10 cellular contexts compared by ENCODE assay signal in the genomic region with DNA sequence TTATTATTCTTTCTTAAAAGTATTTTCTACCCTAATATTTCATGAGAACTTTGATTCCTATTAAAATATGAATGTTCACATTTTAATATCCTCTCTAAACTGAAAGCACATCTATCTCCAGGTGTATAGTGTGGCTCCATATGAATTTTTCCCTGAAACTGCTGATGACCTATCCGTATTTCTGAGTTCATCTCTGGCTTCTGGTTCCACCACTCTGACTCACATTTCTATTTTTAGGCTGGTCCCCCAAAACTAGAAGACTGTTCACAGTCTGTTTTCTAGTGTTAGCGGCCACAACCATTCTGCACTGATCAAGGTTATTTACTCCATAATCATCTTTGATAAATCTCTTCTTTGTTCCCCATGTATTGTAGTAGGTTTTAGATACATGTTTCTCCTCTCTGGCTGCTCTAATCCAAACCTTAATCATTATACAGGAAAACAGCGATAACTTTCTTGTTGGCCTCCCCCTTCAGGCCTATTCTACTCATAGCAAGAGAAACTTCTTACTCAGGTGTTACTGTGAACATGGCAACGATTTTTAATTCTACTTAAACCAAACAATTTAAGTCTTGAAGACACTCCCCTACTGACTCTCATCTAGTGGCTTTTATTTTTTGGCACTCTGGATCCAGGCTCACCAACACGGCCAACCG. TPM values are rescaled to one million over a fixed set of nuclear protein-coding genes. Genes with fewer than 3 reads are reported as not detected.
DNase-seq lines count a peak whose midpoint lies in the region; TF ChIP-seq lines count a peak whose summit lies in the region.
"Had no signal": no experiment of that assay in that cellular context is flagged by ENCODE, and none has a peak within 500 bp of the region (broad histone marks: within the 10 kb centered on the region; RNA-seq: fewer than 3 reads in every experiment).

No MANE protein-coding gene starts in this region.

- H3K27me3 Mint-ChIP-seq in CD8-positive, alpha-beta memory T cell = no peaks in the 10 kb centered on the region
- H3K27me3 Mint-ChIP-seq: activated naive CD8-positive, alpha-beta T cell treated with anti-CD3 and anti-CD28 coated beads, Interleukin-2, amount 10 ng/mL, durations not matched to agents 7 days and 5 days had no signal

- H3K9ac ChIP-seq in GM23248 (no peak overlapping the region), mesenchymal stem cell (ENCODE audit: low read length) (no peak overlapping the region)

- peaks cover 14 to 29% (median 17%) of the 10 kb centered on the region in 3 donors for H3K4me1 Mint-ChIP-seq in CD8-positive, alpha-beta memory T cell

- 85 to 92% methylated on average over 6 of the region's 6 CpGs for WGBS in GM23248 (ENCODE audit: low coverage in 1 of 2, low lambda C conversion rate in 2 of 2, missing lambda C conversion rate in 2 of 2), 2 experiments
- WGBS in mesenchymal stem cell = 90% methylated on average over 5 of the region's 6 CpGs

- peak overlapping the region in 5 of 8 donors; percentile 4 to 83 (median 25) for H3K27ac Mint-ChIP-seq in CD8-positive, alpha-beta memory T cell
- H3K27ac Mint-ChIP-seq: activated naive CD8-positive, alpha-beta T cell treated with anti-CD3 and anti-CD28 coated beads, Interleukin-2, amount 10 ng/mL, durations not matched to agents 7 days and 5 days had no signal

- peaks cover 33% of the 10 kb centered on the region for H3K79me1 ChIP-seq in mesenchymal stem cell (replicated peaks; ENCODE audit: low read length, poor library complexity, severe bottlenecking)

- H3K9me3 Mint-ChIP-seq in CD8-positive, alpha-beta memory T cell = peaks cover 3 to 14% (median 14%) of the 10 kb centered on the region in 5 donors

- H3F3A ChIP-seq in GM23248 (ENCODE audit: insufficient read depth) = no peaks in the 10 kb centered on the region

- no peak overlapping the region for H4K91ac ChIP-seq in mesenchymal stem cell (ENCODE audit: low read length)

- peaks cover 83% of the 10 kb centered on the region for H3K79me2 ChIP-seq in GM23248 (ENCODE audit: insufficient read depth)

- H3K4me2 ChIP-seq in GM23248 (ENCODE audit: unreplicated experiment) (no peak overlapping the region), mesenchymal stem cell (ENCODE audit: low read length, poor library complexity, severe bottlenecking) (no peak overlapping the region)

- in situ Hi-C loops in GM23248 (cut with MboI) = no loop called here

- no peak overlapping the region for H3K18ac ChIP-seq in mesenchymal stem cell (ENCODE audit: low read depth in 1 of 2, low read length in 2 of 2)

- CTCF ChIA-PET in CD8-positive, alpha-beta memory T cell (lab: Charles Lee) = no interaction called here

- no peaks in the 10 kb centered on the region for H3K27me3 ChIP-seq in CD8-positive, alpha-beta memory T cell (ENCODE audit: insufficient read depth, low read length, poor library complexity, severe bottlenecking)
- H3K27me3 ChIP-seq in GM23248 (replicated peaks; ENCODE audit: insufficient read depth) = no peaks in the 10 kb centered on the region
- H3K27me3 ChIP-seq in WERI-Rb-1 (ENCODE audit: insufficient read depth, low read depth, severe bottlenecking) = no peaks in the 10 kb centered on the region
- H3K27me3 ChIP-seq in mesenchymal stem cell (ENCODE audit: control insufficient read depth in 1 of 2, insufficient read depth in 1 of 2, low read length in 2 of 2) = no peaks in the 10 kb centered on the region
- no peaks in the 10 kb centered on the region for H3K27me3 ChIP-seq in MG63

- no peaks in the 10 kb centered on the region for H4K20me1 ChIP-seq in GM23248 (ENCODE audit: insufficient read depth)

- H2AFZ ChIP-seq in GM23248 = no peak overlapping the region
- no peak overlapping the region for H2AFZ ChIP-seq in mesenchymal stem cell (ENCODE audit: low read depth, low read length)

- no peak overlapping the region for H3K23ac ChIP-seq in mesenchymal stem cell (ENCODE audit: low read length in 2 of 2)

- H2BK15ac ChIP-seq in mesenchymal stem cell (ENCODE audit: low read depth, poor library complexity, severe bottlenecking) = no peak overlapping the region

- H3K9me2 ChIP-seq in GM23248 (ENCODE audit: insufficient read depth) = no peaks in the 10 kb centered on the region

- H3K4me1 ChIP-seq in CD8-positive, alpha-beta memory T cell (ENCODE audit: insufficient read depth, low read length) = peaks cover 7% of the 10 kb centered on the region
- H3K4me1 ChIP-seq in GM23248 (ENCODE audit: insufficient read depth) = no peaks in the 10 kb centered on the region
- no peaks in the 10 kb centered on the region for H3K4me1 ChIP-seq in mesenchymal stem cell (ENCODE audit: control insufficient read depth, insufficient read depth, low read depth, low read length)

- H3K36me3 Mint-ChIP-seq in CD8-positive, alpha-beta memory T cell = peaks cover 30 to 92% (median 35%) of the 10 kb centered on the region in 3 donors

- H2BK12ac ChIP-seq in mesenchymal stem cell (ENCODE audit: low read length in 2 of 2) = no peak overlapping the region

- H3K27ac ChIP-seq in CD8-positive, alpha-beta memory T cell (ENCODE audit: low read depth, low read length) = no peak overlapping the region
- no peak overlapping the region for H3K27ac ChIP-seq in GM23248
- no peak overlapping the region for H3K27ac ChIP-seq in WERI-Rb-1
- H3K27ac ChIP-seq in mesenchymal stem cell (ENCODE audit: low read length, poor library complexity, severe bottlenecking) = no peak overlapping the region

- H3K4me3 Mint-ChIP-seq in CD8-positive, alpha-beta memory T cell = no peak overlapping the region
- H3K4me3 Mint-ChIP-seq: activated naive CD8-positive, alpha-beta T cell treated with anti-CD3 and anti-CD28 coated beads, Interleukin-2, amount 10 ng/mL, durations not matched to agents 7 days and 5 days had no signal

- H3K9me3 ChIP-seq in CD8-positive, alpha-beta memory T cell (ENCODE audit: low read length) = no peaks in the 10 kb centered on the region
- no peaks in the 10 kb centered on the region for H3K9me3 ChIP-seq in GM23248 (ENCODE audit: low read depth)
- H3K9me3 ChIP-seq in WERI-Rb-1 (ENCODE audit: severe bottlenecking) = no peaks in the 10 kb centered on the region
- H3K9me3 ChIP-seq in mesenchymal stem cell (ENCODE audit: control insufficient read depth, low read length) = peaks cover 26% of the 10 kb centered on the region
- peaks cover 2% of the 10 kb centered on the region for H3K9me3 ChIP-seq in MG63

- no peak overlapping the region for H4K8ac ChIP-seq in mesenchymal stem cell (ENCODE audit: low read length)

- H2BK5ac ChIP-seq in mesenchymal stem cell (ENCODE audit: low read depth, low read length, poor library complexity, severe bottlenecking) = no peak overlapping the region

- peaks cover 35% of the 10 kb centered on the region for H3K36me3 ChIP-seq in CD8-positive, alpha-beta memory T cell (ENCODE audit: insufficient read depth, low read length)
- peaks cover 47% of the 10 kb centered on the region for H3K36me3 ChIP-seq in GM23248 (ENCODE audit: low read depth)
- H3K36me3 ChIP-seq in WERI-Rb-1 = peaks cover 75% of the 10 kb centered on the region
- H3K36me3 ChIP-seq in mesenchymal stem cell (ENCODE audit: control insufficient read depth in 1 of 2, insufficient read depth in 2 of 2, low read depth in 1 of 2, low read length in 2 of 2) = peaks cover 27 to 89% of the 10 kb centered on the region in 2 experiments
- peaks cover 90% of the 10 kb centered on the region for H3K36me3 ChIP-seq in MG63

- no peak overlapping the region for H2AK5ac ChIP-seq in mesenchymal stem cell (ENCODE audit: low read length, severe bottlenecking)

- 0 out of 2 replicates have a peak, but pooled peaks have one; percentile 10 for TF ChIP-seq CTCF in WERI-Rb-1 (IDR thresholded peaks at IDR 0.05; ENCODE audit: low read depth, low read length)

- no peak for DNase-seq in CD8-positive, alpha-beta memory T cell
- DNase-seq in GM23248 (peak; percentile 16), WERI-Rb-1 (no peak), mesenchymal stem cell (peak; percentile 8), nucleus accumbens (lab: John Stamatoyannopoulos, UW) (no peak), NCI-H526 (lab: John Stamatoyannopoulos, UW) (no peak), MG63 (no peak)
- DNase-seq: activated naive CD8-positive, alpha-beta T cell treated with anti-CD3 and anti-CD28 coated beads, Interleukin-2, amount 10 ng/mL, durations not matched to agents 7 days and 5 days; KBM-7; NCI-H2171 treated with DMSO at 0.1 percent for 48 hours had no signal

- no peak overlapping the region for H3K14ac ChIP-seq in mesenchymal stem cell (ENCODE audit: low read length in 2 of 2)

- no peak overlapping the region for H3K4me3 ChIP-seq in CD8-positive, alpha-beta memory T cell (ENCODE audit: low read length)
- H3K4me3 ChIP-seq in GM23248 (no peak overlapping the region), WERI-Rb-1 (ENCODE audit: low read depth, low read length) (no peak overlapping the region), mesenchymal stem cell (ENCODE audit: insufficient read depth in 1 of 2, low read depth in 1 of 2, low read length in 2 of 2) (no peak overlapping the region), MG63 (no peak overlapping the region)

- H3K4ac ChIP-seq in mesenchymal stem cell (ENCODE audit: low read depth in 1 of 2, low read length in 2 of 2) = no peak overlapping the region

- H2BK120ac ChIP-seq in mesenchymal stem cell (ENCODE audit: low read depth, low read length) = no peak overlapping the region

- POLR2A ChIA-PET in CD8-positive, alpha-beta memory T cell (lab: Charles Lee) = interaction anchor here (0.6 kb wide), 1 partner anchor 66 kb away, joined by 9 read pairs; no protein-coding TSS in a partner anchor

RNA-seq across cellular contexts. Expression of a gene that starts 12.8 kb away (rescaled TPM):
- 10 to 100 TPM; 57.8 to 76.1 TPM for total RNA-seq in CD8-positive, alpha-beta memory T cell
- 67.5 TPM for polyA plus RNA-seq in CD8-positive, alpha-beta memory T cell
- total RNA-seq in GM23248 (2014; rRNA removed; shearing (Covaris generic)) = 66.6 and 86.2 TPM in 2 replicates
- 47.1 and 50.5 TPM in 2 replicates for polyA plus RNA-seq in GM23248 (2016; fragmentation: Nextera tagmentation; extraction: Ambion mirVana)
- 59.7 TPM for polyA plus RNA-seq in mesenchymal stem cell (2013, experiment 1 of 2)
- polyA plus RNA-seq in mesenchymal stem cell (2013, experiment 2 of 2) = 61.8 TPM
- total RNA-seq in MG63 (2014; rRNA removed; shearing (Covaris generic); ENCODE audit: low replicate concordance) = 69.4 and 78.8 TPM in 2 replicates

Comparison
In these comparisons a context has a peak if more than half of its experiments do, and no peak if none do; other contexts are left out.
1. DNase-seq: peak in GM23248 (single experiment) and mesenchymal stem cell (single experiment); none in CD8-positive, alpha-beta memory T cell (0 of 5), WERI-Rb-1 (single experiment), nucleus accumbens (0 of 56), NCI-H526 (0 of 2) and MG63 (single experiment).